Comparison of ENCODE assay signal across 20 cellular contexts in genomic region chr15:29012097-29012496, GRCh38.
DNase-seq lines count a peak whose midpoint lies in the region; ATAC-seq, FAIRE-seq and TF ChIP-seq lines count a peak whose summit lies in the region.
"Had no signal": no experiment of that assay in that cellular context is flagged by ENCODE, and none has a peak within 500 bp of the region (broad histone marks: within the 10 kb centered on the region; RNA-seq: fewer than 3 reads in every experiment).

No MANE protein-coding gene starts in this region.

- no peak overlapping the region for H3K27ac ChIP-seq in CD8-positive, alpha-beta T cell (ENCODE audit: low read depth, low read length)
- no peak overlapping the region for H3K27ac ChIP-seq in kidney (ENCODE audit: low read depth in 2 of 2, low read length in 2 of 2)
- H3K27ac ChIP-seq: BLaER1, C4-2B had no signal

- no peaks in the 10 kb centered on the region for H3K27me3 ChIP-seq in CD8-positive, alpha-beta T cell (ENCODE audit: insufficient read depth, low read length)
- H3K27me3 ChIP-seq: BLaER1 had no signal

- no peak for FAIRE-seq in kidney (lab: Jason Lieb, UNC)
- FAIRE-seq: GM12891, GM18507 had no signal

- intact Hi-C loops in natural killer cell (cut with micrococcal nuclease) (no loop called here), kidney (cut with DNase I) (no loop called here)
- intact Hi-C loops in CD8-positive, alpha-beta T cell (cut with DNase I, micrococcal nuclease) = no loop called here

- H3K9me3 Mint-ChIP-seq in natural killer cell (no peaks in the 10 kb centered on the region), immature natural killer cell (no peaks in the 10 kb centered on the region)
- H3K9me3 Mint-ChIP-seq in natural killer cell treated with Interleukin-12 subunit alpha and Interleukin-12 subunit beta and Interleukin-15 and Interleukin-18, amount 100 ng/mL, for 72 hours = no peaks in the 10 kb centered on the region
- no peaks in the 10 kb centered on the region for H3K9me3 Mint-ChIP-seq in CD8-positive, alpha-beta T cell
- H3K9me3 Mint-ChIP-seq: GM23338, H9 had no signal

- no peak for DNase-seq in natural killer cell
- DNase-seq in natural killer cell treated with Interleukin-12 subunit alpha and Interleukin-12 subunit beta and Interleukin-15 and Interleukin-18, amount 100 ng/mL, for 72 hours (ENCODE audit: low spot score) = no peak
- no peak for DNase-seq in CD8-positive, alpha-beta T cell
- no peak for DNase-seq in immature natural killer cell
- DNase-seq in OCI-M1 (lab: John Stamatoyannopoulos, UW) = no peak
- no peak for DNase-seq in kidney
- DNase-seq: Calu3; CD4-positive, CD25-positive, alpha-beta regulatory T cell; COR-L47; DMS53; DMS79 treated with DMSO at 0.1 percent for 48 hours; GF-D8; H9; HFFc6 had no signal

- TF ChIP-seq CTCF in natural killer cell (IDR thresholded peaks at IDR 0.05) (no peak), kidney (IDR thresholded peaks at IDR 0.05; ENCODE audit: borderline replicate concordance, extremely low read depth, insufficient read depth) (no peak)
- TF ChIP-seq CTCF in CD8-positive, alpha-beta T cell (IDR thresholded peaks at IDR 0.05) = no peak

- H3K4me1 Mint-ChIP-seq in natural killer cell (peaks cover 51 to 56% of the 10 kb centered on the region in 2 donors), immature natural killer cell (peaks cover 54 to 72% of the 10 kb centered on the region in 2 donors)
- peaks cover 34 to 38% of the 10 kb centered on the region in 2 donors for H3K4me1 Mint-ChIP-seq in natural killer cell treated with Interleukin-12 subunit alpha and Interleukin-12 subunit beta and Interleukin-15 and Interleukin-18, amount 100 ng/mL, for 72 hours (ENCODE audit: low read depth in 2 of 2)
- H3K4me1 Mint-ChIP-seq in CD8-positive, alpha-beta T cell (ENCODE audit: low read depth) = peaks cover 60% of the 10 kb centered on the region
- H3K4me1 Mint-ChIP-seq: B cell had no signal

- POLR2A ChIA-PET in CD8-positive, alpha-beta T cell (lab: Charles Lee) = no interaction called here

- peaks cover 4% of the 10 kb centered on the region for H3K36me3 ChIP-seq in CD8-positive, alpha-beta T cell (ENCODE audit: insufficient read depth, low read length)
- H3K36me3 ChIP-seq in kidney (ENCODE audit: control insufficient read depth in 1 of 2, insufficient read depth in 2 of 2, low read length in 2 of 2) = no peaks in the 10 kb centered on the region
- H3K36me3 ChIP-seq: BLaER1 had no signal

- no peaks in the 10 kb centered on the region for H3K9me3 ChIP-seq in CD8-positive, alpha-beta T cell (ENCODE audit: low read length)
- H3K9me3 ChIP-seq in kidney (ENCODE audit: control insufficient read depth in 1 of 2, low read length in 2 of 2) = no peaks in the 10 kb centered on the region
- H3K9me3 ChIP-seq: BLaER1 had no signal

- CTCF ChIA-PET in CD8-positive, alpha-beta T cell (lab: Charles Lee) = no interaction called here

- H3K4me1 ChIP-seq in CD8-positive, alpha-beta T cell (ENCODE audit: insufficient read depth, low read length) = peaks cover 4% of the 10 kb centered on the region
- no peaks in the 10 kb centered on the region for H3K4me1 ChIP-seq in kidney (ENCODE audit: control insufficient read depth in 1 of 2, insufficient read depth in 1 of 2, low read depth in 1 of 2, low read length in 2 of 2)

- no peak for ATAC-seq in natural killer cell
- ATAC-seq in natural killer cell treated with Interleukin-12 subunit alpha and Interleukin-12 subunit beta and Interleukin-15 and Interleukin-18, amount 100 ng/mL, for 72 hours = no peak
- no peak for ATAC-seq in CD8-positive, alpha-beta T cell
- ATAC-seq: GM23338 had no signal

- peak overlapping the region; percentile 72 to 76 for H3K27ac Mint-ChIP-seq in natural killer cell
- peak overlapping the region in 1 of 2 donors; percentile 43 for H3K27ac Mint-ChIP-seq in natural killer cell treated with Interleukin-12 subunit alpha and Interleukin-12 subunit beta and Interleukin-15 and Interleukin-18, amount 100 ng/mL, for 72 hours
- H3K27ac Mint-ChIP-seq in CD8-positive, alpha-beta T cell = peak overlapping the region; percentile 3
- peak overlapping the region in 5 of 6 donors; percentile 12 to 88 (median 73) for H3K27ac Mint-ChIP-seq in immature natural killer cell
- H3K27ac Mint-ChIP-seq: B cell; CD4-positive, CD25-positive, alpha-beta regulatory T cell; GM23338; HFFc6 had no signal

- H3K27me3 Mint-ChIP-seq in natural killer cell (ENCODE audit: low read depth in 2 of 2) (no peaks in the 10 kb centered on the region), immature natural killer cell (ENCODE audit: low read depth in 3 of 3) (peaks cover 0 to 5% (median 2%) of the 10 kb centered on the region in 3 donors)
- H3K27me3 Mint-ChIP-seq in natural killer cell treated with Interleukin-12 subunit alpha and Interleukin-12 subunit beta and Interleukin-15 and Interleukin-18, amount 100 ng/mL, for 72 hours = no peaks in the 10 kb centered on the region
- H3K27me3 Mint-ChIP-seq in CD8-positive, alpha-beta T cell (ENCODE audit: low read depth) = no peaks in the 10 kb centered on the region
- H3K27me3 Mint-ChIP-seq: B cell; CD4-positive, CD25-positive, alpha-beta regulatory T cell had no signal

- H3K4me3 ChIP-seq in CD8-positive, alpha-beta T cell (ENCODE audit: low read depth, low read length) = no peak overlapping the region
- no peak overlapping the region for H3K4me3 ChIP-seq in kidney (ENCODE audit: low read length in 2 of 2)
- H3K4me3 ChIP-seq: BLaER1, GM23338 had no signal

- H3K36me3 Mint-ChIP-seq in natural killer cell (peaks cover 13% of the 10 kb centered on the region), immature natural killer cell (peaks cover 4 to 22% (median 18%) of the 10 kb centered on the region in 3 donors)
- H3K36me3 Mint-ChIP-seq in natural killer cell treated with Interleukin-12 subunit alpha and Interleukin-12 subunit beta and Interleukin-15 and Interleukin-18, amount 100 ng/mL, for 72 hours = no peaks in the 10 kb centered on the region
- H3K36me3 Mint-ChIP-seq in CD8-positive, alpha-beta T cell = peaks cover 38% of the 10 kb centered on the region

- no peak overlapping the region for H3K9ac ChIP-seq in kidney (ENCODE audit: low read length in 2 of 2)
- H3K9ac ChIP-seq: BLaER1 had no signal

- H3K4me3 Mint-ChIP-seq in natural killer cell (no peak overlapping the region), immature natural killer cell (peak overlapping the region in 1 of 5 donors; percentile 45)
- no peak overlapping the region for H3K4me3 Mint-ChIP-seq in natural killer cell treated with Interleukin-12 subunit alpha and Interleukin-12 subunit beta and Interleukin-15 and Interleukin-18, amount 100 ng/mL, for 72 hours
- H3K4me3 Mint-ChIP-seq in CD8-positive, alpha-beta T cell = no peak overlapping the region
- H3K4me3 Mint-ChIP-seq: B cell; CD4-positive, CD25-positive, alpha-beta regulatory T cell; GM23338; H9; HFFc6 had no signal
